ENCODE assay signal across 10 cellular contexts in the genomic region with DNA sequence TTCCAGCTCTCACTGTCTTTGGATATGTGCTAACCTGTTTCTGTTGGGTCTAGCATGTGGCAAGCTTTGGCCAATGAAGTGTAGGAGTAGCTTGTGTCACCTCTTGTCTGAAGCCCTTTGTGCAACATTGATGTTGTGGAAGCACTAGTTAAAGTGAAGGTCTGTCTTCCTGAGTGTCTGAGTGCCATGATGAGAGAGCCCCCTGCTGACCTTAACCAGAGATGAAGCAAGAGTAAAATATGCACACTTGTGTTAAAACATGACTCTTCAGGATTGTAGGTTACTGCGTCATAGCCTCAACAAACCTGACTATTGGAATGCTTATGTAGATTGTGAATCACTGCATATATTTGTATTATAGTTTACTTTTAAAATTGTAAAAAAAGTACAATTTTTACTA.
DNase-seq lines count a peak whose midpoint lies in the region; ATAC-seq and TF ChIP-seq lines count a peak whose summit lies in the region.
"Had no signal": no experiment of that assay in that cellular context is flagged by ENCODE, and none has a peak within 500 bp of the region (broad histone marks: within the 10 kb centered on the region; RNA-seq: fewer than 3 reads in every experiment).

No MANE protein-coding gene starts in this region.

- H3K9me3 Mint-ChIP-seq in CD14-positive monocyte = peaks cover 0 to 1% (median 0%) of the 10 kb centered on the region in 7 donors

- H3F3A ChIP-seq in MM.1S (ENCODE audit: insufficient read depth, low read length) = no peaks in the 10 kb centered on the region
- no peaks in the 10 kb centered on the region for H3F3A ChIP-seq in SU-DHL-6 (ENCODE audit: insufficient read depth)

- no peak for DNase-seq in CD14-positive monocyte (ENCODE audit: low spot score)
- DNase-seq in MM.1S = peak; percentile 46
- DNase-seq in iPS-NIHi7 (ENCODE audit: extremely low spot score) = peak; percentile 37
- DNase-seq in stimulated activated CD4-positive, alpha-beta T cell treated with anti-CD3 and anti-CD28 coated beads, Interleukin-2, amount 100 ng/mL, for 24 hours = no peak
- DNase-seq in NCI-H187 treated with DMSO at 0.1 percent for 48 hours (lab: John Stamatoyannopoulos, UW) = no peak
- DNase-seq: activated CD4-positive, alpha-beta T cell treated with anti-CD3 and anti-CD28 coated beads for 1 hour; naive B cell had no signal

- H3K4me2 ChIP-seq in MM.1S (ENCODE audit: low read depth, low read length) (no peak overlapping the region), SU-DHL-6 (ENCODE audit: low read depth, low read length, poor library complexity, severe bottlenecking) (no peak overlapping the region)

- peaks cover 2% of the 10 kb centered on the region for H3K4me1 Mint-ChIP-seq in CD14-positive monocyte
- H3K4me1 Mint-ChIP-seq: naive B cell had no signal

- H3K9me3 ChIP-seq in MM.1S (replicated peaks; ENCODE audit: insufficient read depth, low read length) = no peaks in the 10 kb centered on the region
- H3K9me3 ChIP-seq in SU-DHL-6 (ENCODE audit: insufficient read depth, low read length) = no peaks in the 10 kb centered on the region

- H3K36me3 Mint-ChIP-seq in CD14-positive monocyte = no peaks in the 10 kb centered on the region
- H3K36me3 Mint-ChIP-seq: naive B cell had no signal

- no peaks in the 10 kb centered on the region for H3K4me1 ChIP-seq in MM.1S (ENCODE audit: low read length)

- no peak overlapping the region for H3K27ac ChIP-seq in MM.1S (ENCODE audit: low read length)
- H3K27ac ChIP-seq in SU-DHL-6 (ENCODE audit: low read depth, low read length) = no peak overlapping the region

- no peak overlapping the region for H3K4me3 Mint-ChIP-seq in CD14-positive monocyte
- H3K4me3 Mint-ChIP-seq: naive B cell had no signal

- H3K36me3 ChIP-seq in MM.1S (replicated peaks; ENCODE audit: insufficient read depth, low read length) (no peaks in the 10 kb centered on the region), SU-DHL-6 (ENCODE audit: low read length) (no peaks in the 10 kb centered on the region)

- no peak overlapping the region for H3K4me3 ChIP-seq in MM.1S (ENCODE audit: low read length)
- no peak overlapping the region for H3K4me3 ChIP-seq in SU-DHL-6 (ENCODE audit: insufficient read depth, low read length, poor library complexity, severe bottlenecking)

- intact Hi-C loops in CD14-positive monocyte (cut with micrococcal nuclease) = loop anchor here in 1 of 2 donors (5.0 kb wide), 1 partner anchor 100 kb away; no protein-coding TSS in a partner anchor

- H3K27me3 Mint-ChIP-seq in CD14-positive monocyte (ENCODE audit: low read depth in 3 of 3) = peaks cover 0 to 4% (median 2%) of the 10 kb centered on the region in 3 donors
- H3K27me3 Mint-ChIP-seq: naive B cell had no signal

- H3K27ac Mint-ChIP-seq in CD14-positive monocyte = no peak overlapping the region
- H3K27ac Mint-ChIP-seq: naive B cell had no signal

- no peak overlapping the region for H3K9ac ChIP-seq in MM.1S (ENCODE audit: low read length)
- H3K9ac ChIP-seq in SU-DHL-6 (ENCODE audit: low read length) = no peak overlapping the region

- ATAC-seq in HG03139 (IDR thresholded peaks at IDR 0.05; ENCODE audit: unreplicated experiment) (no peak), HG03520 (IDR thresholded peaks at IDR 0.05; ENCODE audit: unreplicated experiment) (no peak)

- H3K27me3 ChIP-seq in MM.1S (replicated peaks; ENCODE audit: insufficient read depth, low read length) = no peaks in the 10 kb centered on the region
- H3K27me3 ChIP-seq in SU-DHL-6 (ENCODE audit: low read length) = no peaks in the 10 kb centered on the region

- H4K20me1 ChIP-seq in MM.1S (ENCODE audit: insufficient read depth, low read length) (no peaks in the 10 kb centered on the region), SU-DHL-6 (ENCODE audit: low read depth, low read length) (no peaks in the 10 kb centered on the region)

- peak; percentile 8 for TF ChIP-seq CTCF in CD14-positive monocyte (IDR thresholded peaks at IDR 0.05)
- peak; percentile 36 for TF ChIP-seq CTCF in MM.1S (IDR thresholded peaks at IDR 0.05; ENCODE audit: low read length)
- peak; percentile 34 for TF ChIP-seq CTCF in SU-DHL-6 (IDR thresholded peaks at IDR 0.05; ENCODE audit: insufficient read depth, low read length, poor library complexity, severe bottlenecking)

- H3K9me2 ChIP-seq in MM.1S (replicated peaks; ENCODE audit: insufficient read depth, low read length) = no peaks in the 10 kb centered on the region
- no peaks in the 10 kb centered on the region for H3K9me2 ChIP-seq in SU-DHL-6 (replicated peaks; ENCODE audit: insufficient read depth, low read length)

- H3K79me2 ChIP-seq in MM.1S (ENCODE audit: low read length) (no peaks in the 10 kb centered on the region), SU-DHL-6 (ENCODE audit: insufficient read depth, low read length) (no peaks in the 10 kb centered on the region)

- H2AFZ ChIP-seq in MM.1S (ENCODE audit: low read length) (no peak overlapping the region), SU-DHL-6 (ENCODE audit: low read depth, low read length, severe bottlenecking) (peak overlapping the region; percentile 63)

Comparison
In these comparisons a context has a peak if more than half of its experiments do, and no peak if none do; other contexts are left out.
1. DNase-seq: peak in MM.1S (single experiment) and iPS-NIHi7 (single experiment); none in CD14-positive monocyte (single experiment), stimulated activated CD4-positive, alpha-beta T cell treated with anti-CD3 and anti-CD28 coated beads, Interleukin-2, amount 100 ng/mL, for 24 hours (0 of 2) and NCI-H187 treated with DMSO at 0.1 percent for 48 hours (single experiment).
2. Peak in every context shown above with its lines, with median percentiles within 50 percentile points of each other: CTCF ChIP-seq.